Comparison of ENCODE assay signal across 23 cellular contexts in genomic region chr2:146262606-146263005, GRCh38.
"Had no signal": no experiment of that assay in that cellular context is flagged by ENCODE, and none has a peak within 500 bp of the region (broad histone marks: within the 10 kb centered on the region; RNA-seq: fewer than 3 reads in every experiment).

No MANE protein-coding gene starts in this region.

- DNase-seq: activated B cell treated with CpG ODN at 0.5 μM for 24 hours; activated CD4-positive, alpha-beta T cell treated with anti-CD3 and anti-CD28 coated beads, Interleukin-2, amount 50 U/mL, for 1 hour; activated CD8-positive, alpha-beta T cell treated with anti-CD3 and anti-CD28 coated beads for 36 hours; activated T-cell treated with anti-CD3 and anti-CD28 coated beads, Interleukin-2, amount 50 U/mL, for 48 hours; anterior cingulate cortex; effector CD4-positive, alpha-beta T cell; gastrocnemius medialis; hippocampal formation; immature natural killer cell; kidney glomerular epithelial cell; left ventricle myocardium inferior; mucosa of descending colon; stimulated activated CD4-positive, alpha-beta T cell treated with anti-CD3 and anti-CD28 coated beads, Interleukin-2, amount 100 ng/mL, for 24 hours; stimulated activated naive B cell treated with anti-CD40 and anti-IgM and Interleukin-4, amounts not matched to agents 10 μg/mL and 1 μg/mL and 100 μg/mL, for 72 hours; stomach; T-cell; thyroid gland; upper lobe of left lung had no signal

- H3K36me3 ChIP-seq: gastrocnemius medialis, left ventricle myocardium inferior, neutrophil, stomach, thyroid gland, upper lobe of left lung had no signal

- H3K4me1 ChIP-seq: gastrocnemius medialis, left ventricle myocardium inferior, stomach, thyroid gland, upper lobe of left lung had no signal

- ATAC-seq: activated CD8-positive, alpha-beta T cell treated with anti-CD3 and anti-CD28 coated beads for 36 hours; activated naive CD4-positive, alpha-beta T cell treated with anti-CD3 and anti-CD28 coated beads, Interleukin-2, amount 50 U/mL, for 72 hours; gastrocnemius medialis; mucosa of descending colon; stimulated activated naive B cell treated with anti-CD40 and anti-IgM and Interleukin-4, amounts not matched to agents 10 μg/mL and 1 μg/mL and 100 μg/mL, for 72 hours; T-cell had no signal

- H3K27me3 ChIP-seq: gastrocnemius medialis, neutrophil, stomach, thyroid gland, upper lobe of left lung had no signal

- H3K27ac ChIP-seq: epithelial cell of prostate, gastrocnemius medialis, left ventricle myocardium inferior, neutrophil, stomach, thyroid gland, upper lobe of left lung had no signal

- H3K9me3 ChIP-seq: gastrocnemius medialis, mucosa of descending colon, neutrophil, stomach, thyroid gland, upper lobe of left lung had no signal

- H3K4me3 ChIP-seq: gastrocnemius medialis, left ventricle myocardium inferior, lung, mucosa of descending colon, smooth muscle cell, stomach, thyroid gland, upper lobe of left lung had no signal
